10 cellular contexts compared by ENCODE assay signal in the genomic region with DNA sequence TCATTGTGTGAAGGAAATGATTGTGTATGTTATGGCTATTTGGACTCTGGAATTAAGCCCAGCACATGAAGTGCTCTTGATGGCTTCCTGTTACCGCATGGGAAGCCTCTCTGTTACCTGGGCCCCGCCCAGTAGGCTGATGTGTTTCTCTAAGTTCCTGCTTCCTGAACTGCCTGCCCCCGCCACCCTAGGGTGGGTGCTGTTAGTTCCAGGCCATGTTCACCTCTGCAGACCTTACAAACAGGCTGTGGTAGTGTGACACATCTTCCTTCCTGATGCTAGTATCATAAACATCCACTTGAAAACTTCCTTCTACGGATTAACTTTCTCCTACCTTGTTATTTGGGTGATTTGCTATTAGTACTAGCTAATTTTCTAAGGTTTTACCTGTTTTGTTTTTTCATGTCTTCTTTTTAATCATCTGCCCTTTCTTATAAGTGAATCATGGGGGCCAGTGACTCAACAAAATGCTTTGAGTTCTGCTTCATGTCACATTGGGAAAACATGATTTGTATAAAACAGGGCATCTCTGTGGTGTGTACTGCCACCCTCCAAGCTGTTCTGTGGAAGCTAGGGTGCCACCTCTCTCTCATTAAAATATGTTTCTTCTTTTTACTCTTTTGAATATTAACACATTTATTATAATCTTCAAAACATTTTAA. TPM values are rescaled to one million over a fixed set of nuclear protein-coding genes. Genes with fewer than 3 reads are reported as not detected.
DNase-seq lines count a peak whose midpoint lies in the region; ATAC-seq and TF ChIP-seq lines count a peak whose summit lies in the region.
"Had no signal": no experiment of that assay in that cellular context is flagged by ENCODE, and none has a peak within 500 bp of the region (broad histone marks: within the 10 kb centered on the region; RNA-seq: fewer than 3 reads in every experiment).

No MANE protein-coding gene starts in this region.

- H3K36me3 ChIP-seq in esophagus squamous epithelium, result peaks cover 0 to 28% (median 0%) of the 10 kb centered on the region in 3 donors
- H3K36me3 ChIP-seq in sigmoid colon, result peaks cover 0 to 7% (median 0%) of the 10 kb centered on the region in 4 donors
- no peaks in the 10 kb centered on the region for H3K36me3 ChIP-seq in HAP-1 (replicated peaks)
- H3K36me3 ChIP-seq: SJSA1 had no signal

- TF ChIP-seq POLR2A in esophagus squamous epithelium (IDR thresholded peaks at IDR 0.05) (no peak), sigmoid colon (IDR thresholded peaks at IDR 0.05) (no peak)

- peak; percentile 10 for DNase-seq in 8988T
- DNase-seq in NCI-H1436 (lab: John Stamatoyannopoulos, UW), result peak; percentile 31
- DNase-seq in activated CD8-positive, alpha-beta memory T cell treated with anti-CD3 and anti-CD28 coated beads, Interleukin-2, amount 50 U/mL, for 4 hours, result peak; percentile 68
- DNase-seq in esophagus squamous epithelium (lab: John Stamatoyannopoulos, UW), result no peak
- DNase-seq in sigmoid colon, result peak; percentile 66
- no peak for DNase-seq in ecto neural progenitor cell (ENCODE audit: low spot score)
- DNase-seq in HAP-1 (ENCODE audit: low spot score in 2 of 2), result no peak

- H3K4me1 ChIP-seq in esophagus squamous epithelium (peaks cover 0 to 38% (median 0%) of the 10 kb centered on the region in 3 donors), sigmoid colon (peaks cover 0 to 18% (median 15%) of the 10 kb centered on the region in 4 donors), HAP-1 (no peaks in the 10 kb centered on the region)
- H3K4me1 ChIP-seq: SJSA1 had no signal

- no peak for TF ChIP-seq EP300 in sigmoid colon (IDR thresholded peaks at IDR 0.05)

- ATAC-seq in HG02852 (IDR thresholded peaks at IDR 0.05; ENCODE audit: unreplicated experiment), result no peak

- H3K27me3 ChIP-seq in esophagus squamous epithelium (no peaks in the 10 kb centered on the region), sigmoid colon (no peaks in the 10 kb centered on the region), HAP-1 (ENCODE audit: low read depth) (no peaks in the 10 kb centered on the region)
- H3K27me3 ChIP-seq: SJSA1 had no signal

- H3K4me3 ChIP-seq in esophagus squamous epithelium (no peak overlapping the region), sigmoid colon (no peak overlapping the region), HAP-1 (no peak overlapping the region)
- H3K4me3 ChIP-seq: SJSA1 had no signal

- H3K27ac ChIP-seq in esophagus squamous epithelium, result peak overlapping the region; percentile 5 to 77 (median 58)
- peak overlapping the region; percentile 9 to 51 (median 26) for H3K27ac ChIP-seq in sigmoid colon
- H3K27ac ChIP-seq: C4-2B, SJSA1 had no signal

- in situ Hi-C loops in HAP-1 (cut with MboI; ENCODE audit: low sequenced_read_pairs), result no loop called here

- TF ChIP-seq CTCF in esophagus squamous epithelium (IDR thresholded peaks at IDR 0.05) (no peak), sigmoid colon (IDR thresholded peaks at IDR 0.05) (no peak)

- 31 to 43% methylated on average over 4 of the region's 4 CpGs for WGBS in esophagus squamous epithelium, 2 donors
- WGBS in sigmoid colon, 2 donors, result 9 to 36% methylated on average over 4 of the region's 4 CpGs

- H3K9me3 ChIP-seq in esophagus squamous epithelium (no peaks in the 10 kb centered on the region), sigmoid colon (no peaks in the 10 kb centered on the region), HAP-1 (no peaks in the 10 kb centered on the region)
- H3K9me3 ChIP-seq: SJSA1 had no signal

- intact Hi-C loops in esophagus squamous epithelium (cut with DNase I), result no loop called here
- intact Hi-C loops in sigmoid colon (cut with DNase I), result loop anchor here (10.0 kb wide), 1 partner anchor 597 kb away; a partner anchor contains a TSS

RNA-seq across cellular contexts. Expression of a gene that starts 40.6 kb away (rescaled TPM):
- total RNA-seq in esophagus squamous epithelium (100 to 1,000 TPM in 1 of 4 donors, 10 to 100 TPM in 3; 34.2 to 102 (median 56.6) TPM), sigmoid colon (10 to 100 TPM; 16.0 to 30.6 (median 29.4) TPM)
- 100 to 1,000 TPM in 1 of 3 donors, 10 to 100 TPM in 2; 35.4 to 115 (median 73.9) TPM for polyA plus RNA-seq in sigmoid colon

Comparison
In these comparisons a context has a peak if more than half of its experiments do, and no peak if none do; other contexts are left out.
1. DNase-seq: peak in 8988T (single experiment), NCI-H1436 (single experiment), activated CD8-positive, alpha-beta memory T cell treated with anti-CD3 and anti-CD28 coated beads, Interleukin-2, amount 50 U/mL, for 4 hours (single experiment) and sigmoid colon (single experiment); none in esophagus squamous epithelium (single experiment), ecto neural progenitor cell (single experiment) and HAP-1 (0 of 2).